Comparison of ENCODE assay signal across 15 cellular contexts in genomic region chr4:7466904-7467303, GRCh38. TPM values are rescaled to one million over a fixed set of nuclear protein-coding genes. Genes with fewer than 3 reads are reported as not detected.
"Had no signal": no experiment of that assay in that cellular context is flagged by ENCODE, and none has a peak within 500 bp of the region (broad histone marks: within the 10 kb centered on the region; RNA-seq: fewer than 3 reads in every experiment).

No MANE protein-coding gene starts in this region.

- DNase-seq: activated CD4-positive, alpha-beta T cell treated with anti-CD3 and anti-CD28 coated beads for 4 hours; activated CD8-positive, alpha-beta T cell treated with anti-CD3 and anti-CD28 coated beads, Interleukin-2, amount 10 ng/mL, durations not matched to agents 7 days and 5 days; activated naive CD4-positive, alpha-beta T cell treated with anti-CD3 and anti-CD28 coated beads for 36 hours; central memory CD4-positive, alpha-beta T cell; natural killer cell; small intestine; trophoblast cell had no signal

- H3K27ac ChIP-seq: SK-N-MC had no signal

- H3K4me3 ChIP-seq: SK-N-MC had no signal

- ATAC-seq: activated CD8-positive, alpha-beta T cell treated with anti-CD3 and anti-CD28 coated beads, Interleukin-2, amount 10 ng/mL, durations not matched to agents 7 days and 5 days; activated T-helper 17 cell treated with anti-CD3 and anti-CD28 coated beads, Interleukin-2, amount 50 U/mL, for 72 hours; natural killer cell; stimulated activated effector memory CD8-positive, alpha-beta T cell treated with anti-CD3 and anti-CD28 coated beads, Interleukin-12 subunit alpha, Interleukin-12 subunit beta, amount 100 ng/mL, for 72 hours had no signal

RNA-seq across cellular contexts. Expression of gene PSAPL1, which starts 32.2 kb away (rescaled TPM):
- total RNA-seq: activated CD8-positive, alpha-beta T cell treated with anti-CD3 and anti-CD28 coated beads, Interleukin-2, amount 10 ng/mL, durations not matched to agents 7 days and 5 days; activated naive CD4-positive, alpha-beta T cell treated with anti-CD3 and anti-CD28 coated beads for 36 hours; activated T-helper 17 cell treated with anti-CD3 and anti-CD28 coated beads, Interleukin-2, amount 50 U/mL, for 72 hours; epithelial cell of proximal tubule; glomerular endothelial cell; lung microvascular endothelial cell; mucosa of gallbladder; natural killer cell; osteoblast had no signal
- polyA plus RNA-seq: small intestine had no signal
